In the genomic region with DNA sequence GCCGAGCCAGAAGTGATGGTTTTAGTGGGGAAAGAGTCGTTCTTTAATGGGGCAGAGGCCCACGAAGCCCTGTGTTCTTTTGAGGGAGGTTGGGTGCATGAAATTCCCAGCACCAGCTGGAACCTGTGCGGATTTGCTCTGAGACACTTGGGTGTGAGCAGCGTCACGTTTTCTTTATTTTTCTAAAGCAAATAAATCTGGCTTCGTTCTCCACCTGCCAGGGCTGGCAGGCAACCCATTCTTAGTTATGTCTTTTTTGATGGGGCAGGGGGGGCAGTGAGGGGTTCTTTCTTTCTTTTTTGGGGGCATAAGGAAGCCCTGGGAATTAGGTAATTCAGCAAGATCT, we compare ENCODE assay signal across 13 cellular contexts.
A peak's percentile ranks its signal among the peaks of the same experiment; 100 is the strongest.
DNase-seq lines count a peak whose midpoint lies in the region; ATAC-seq and TF ChIP-seq lines count a peak whose summit lies in the region.
"Had no signal": no experiment of that assay in that cellular context is flagged by ENCODE, and none has a peak within 500 bp of the region (broad histone marks: within the 10 kb centered on the region; RNA-seq: fewer than 3 reads in every experiment).

No MANE protein-coding gene starts in this region.

- H3K36me3 Mint-ChIP-seq in nephron progenitor cell (ENCODE audit: low read depth), result no peaks in the 10 kb centered on the region
- H3K36me3 Mint-ChIP-seq in stimulated activated naive B cell treated with anti-CD40 and anti-IgM and Interleukin-4, amounts not matched to agents 10 μg/mL and 1 μg/mL and 100 μg/mL, for 72 hours, result no peaks in the 10 kb centered on the region
- no peaks in the 10 kb centered on the region for H3K36me3 Mint-ChIP-seq in naive thymus-derived CD8-positive, alpha-beta T cell

- POLR2A ChIA-PET in naive thymus-derived CD8-positive, alpha-beta T cell (lab: Charles Lee), result no interaction called here

- DNase-seq in DMS 273 (lab: John Stamatoyannopoulos, UW; ENCODE audit: unreplicated experiment) (peak; percentile 68), NCI-H1092 (lab: John Stamatoyannopoulos, UW) (peak; percentile 62), ascending aorta (ENCODE audit: low spot score in 2 of 2) (no peak), nephron progenitor cell (no peak), HCEC 1CT (no peak)
- DNase-seq in stimulated activated naive B cell treated with anti-CD40 and anti-IgM and Interleukin-4, amounts not matched to agents 10 μg/mL and 1 μg/mL and 100 μg/mL, for 72 hours, result no peak
- no peak for DNase-seq in stimulated activated CD4-positive, alpha-beta T cell treated with anti-CD3 and anti-CD28 coated beads, Interleukin-1b, Interleukin-23, amount 100 ng/mL, for 48 hours
- no peak for DNase-seq in naive thymus-derived CD8-positive, alpha-beta T cell
- DNase-seq: activated T-cell treated with anti-CD3 and anti-CD28 coated beads, Interleukin-2, amount 50 U/mL, for 24 hours; central memory CD4-positive, alpha-beta T cell; GOT3; T-helper 9 cell had no signal

- H3K36me3 ChIP-seq in ascending aorta, result no peaks in the 10 kb centered on the region

- no peak for ATAC-seq in stimulated activated naive B cell treated with anti-CD40 and anti-IgM and Interleukin-4, amounts not matched to agents 10 μg/mL and 1 μg/mL and 100 μg/mL, for 72 hours (replicated peaks)
- no peak for ATAC-seq in naive thymus-derived CD8-positive, alpha-beta T cell

- peak overlapping the region; percentile 77 for H3K27ac Mint-ChIP-seq in nephron progenitor cell
- no peak overlapping the region for H3K27ac Mint-ChIP-seq in stimulated activated naive B cell treated with anti-CD40 and anti-IgM and Interleukin-4, amounts not matched to agents 10 μg/mL and 1 μg/mL and 100 μg/mL, for 72 hours
- H3K27ac Mint-ChIP-seq in naive thymus-derived CD8-positive, alpha-beta T cell, result no peak overlapping the region
- H3K27ac Mint-ChIP-seq: activated T-cell treated with anti-CD3 and anti-CD28 coated beads, Interleukin-2, amount 50 U/mL, for 24 hours had no signal

- peak overlapping the region; percentile 45 for H3K4me3 Mint-ChIP-seq in nephron progenitor cell
- no peak overlapping the region for H3K4me3 Mint-ChIP-seq in stimulated activated naive B cell treated with anti-CD40 and anti-IgM and Interleukin-4, amounts not matched to agents 10 μg/mL and 1 μg/mL and 100 μg/mL, for 72 hours
- H3K4me3 Mint-ChIP-seq in naive thymus-derived CD8-positive, alpha-beta T cell, result no peak overlapping the region
- H3K4me3 Mint-ChIP-seq: activated T-cell treated with anti-CD3 and anti-CD28 coated beads, Interleukin-2, amount 50 U/mL, for 24 hours had no signal

- H3K9me3 Mint-ChIP-seq in nephron progenitor cell, result peaks cover 15% of the 10 kb centered on the region
- peaks cover 0 to 1% of the 10 kb centered on the region in 2 donors for H3K9me3 Mint-ChIP-seq in stimulated activated naive B cell treated with anti-CD40 and anti-IgM and Interleukin-4, amounts not matched to agents 10 μg/mL and 1 μg/mL and 100 μg/mL, for 72 hours
- H3K9me3 Mint-ChIP-seq in naive thymus-derived CD8-positive, alpha-beta T cell, result peaks cover 0 to 5% (median 0%) of the 10 kb centered on the region in 9 donors
- H3K9me3 Mint-ChIP-seq: activated T-cell treated with anti-CD3 and anti-CD28 coated beads, Interleukin-2, amount 50 U/mL, for 24 hours had no signal

- intact Hi-C loops in ascending aorta (cut with DNase I), result loop anchor here (2.0 to 5.0 kb wide), 2 partner anchors 40 to 575 kb away; a partner anchor contains a TSS

- H3K4me1 ChIP-seq in ascending aorta, result peaks cover 0 to 10% of the 10 kb centered on the region in 2 donors

- H3K4me1 Mint-ChIP-seq in nephron progenitor cell, result peaks cover 64% of the 10 kb centered on the region
- H3K4me1 Mint-ChIP-seq in stimulated activated naive B cell treated with anti-CD40 and anti-IgM and Interleukin-4, amounts not matched to agents 10 μg/mL and 1 μg/mL and 100 μg/mL, for 72 hours, result no peaks in the 10 kb centered on the region
- H3K4me1 Mint-ChIP-seq in naive thymus-derived CD8-positive, alpha-beta T cell, result no peaks in the 10 kb centered on the region

- H3K27ac ChIP-seq in ascending aorta, result peak overlapping the region; percentile 52 to 75
- H3K27ac ChIP-seq: HL-60 had no signal

- H3K4me3 ChIP-seq in ascending aorta, result peak overlapping the region in 1 of 2 donors; percentile 38

- no peaks in the 10 kb centered on the region for H3K9me3 ChIP-seq in ascending aorta

- no peak for TF ChIP-seq CTCF in ascending aorta (IDR thresholded peaks at IDR 0.05)
- no peak for TF ChIP-seq CTCF in nephron progenitor cell (IDR thresholded peaks at IDR 0.05)

- no peaks in the 10 kb centered on the region for H3K27me3 Mint-ChIP-seq in nephron progenitor cell (ENCODE audit: low read depth, poor library complexity)
- peaks cover 10 to 11% of the 10 kb centered on the region in 2 donors for H3K27me3 Mint-ChIP-seq in stimulated activated naive B cell treated with anti-CD40 and anti-IgM and Interleukin-4, amounts not matched to agents 10 μg/mL and 1 μg/mL and 100 μg/mL, for 72 hours
- H3K27me3 Mint-ChIP-seq in naive thymus-derived CD8-positive, alpha-beta T cell, result peaks cover 2 to 21% (median 9%) of the 10 kb centered on the region in 5 donors
- H3K27me3 Mint-ChIP-seq: activated T-cell treated with anti-CD3 and anti-CD28 coated beads, Interleukin-2, amount 50 U/mL, for 24 hours had no signal

- H3K27me3 ChIP-seq in ascending aorta, result no peaks in the 10 kb centered on the region

Comparison
In these comparisons a context has a peak if more than half of its experiments do, and no peak if none do; other contexts are left out.
1. DNase-seq: peak in DMS 273 (single experiment) and NCI-H1092 (single experiment); none in ascending aorta (0 of 2), nephron progenitor cell (single experiment), HCEC 1CT (single experiment), stimulated activated naive B cell treated with anti-CD40 and anti-IgM and Interleukin-4, amounts not matched to agents 10 μg/mL and 1 μg/mL and 100 μg/mL, for 72 hours (single experiment), stimulated activated CD4-positive, alpha-beta T cell treated with anti-CD3 and anti-CD28 coated beads, Interleukin-1b, Interleukin-23, amount 100 ng/mL, for 48 hours (single experiment) and naive thymus-derived CD8-positive, alpha-beta T cell (0 of 10).